In genomic region chr2:130342020-130342532, GRCh38 we compare ENCODE assay signal across 1 cellular context.
A peak's percentile ranks its signal among the peaks of the same experiment; 100 is the strongest.
TF ChIP-seq lines count a peak whose summit lies in the region.

No MANE protein-coding gene starts in this region.

TF ChIP-seq in WTC11, 78 proteins besides CTCF, POLR2A, EP300 and RAD21 (continued from another document):
- no peak for TF ChIP-seq STAT6 (CRISPR knock-in tag; conservative IDR thresholded peaks at IDR 0.05; ENCODE audit: low read depth)
- no peak for TF ChIP-seq JAZF1 (CRISPR knock-in tag; IDR thresholded peaks at IDR 0.05)
- TF ChIP-seq ZBTB43 (CRISPR knock-in tag; IDR thresholded peaks at IDR 0.05): 0 out of 2 replicates have a peak, but pooled peaks have one; percentile 75
